8 cellular contexts compared by ENCODE assay signal in the genomic region with DNA sequence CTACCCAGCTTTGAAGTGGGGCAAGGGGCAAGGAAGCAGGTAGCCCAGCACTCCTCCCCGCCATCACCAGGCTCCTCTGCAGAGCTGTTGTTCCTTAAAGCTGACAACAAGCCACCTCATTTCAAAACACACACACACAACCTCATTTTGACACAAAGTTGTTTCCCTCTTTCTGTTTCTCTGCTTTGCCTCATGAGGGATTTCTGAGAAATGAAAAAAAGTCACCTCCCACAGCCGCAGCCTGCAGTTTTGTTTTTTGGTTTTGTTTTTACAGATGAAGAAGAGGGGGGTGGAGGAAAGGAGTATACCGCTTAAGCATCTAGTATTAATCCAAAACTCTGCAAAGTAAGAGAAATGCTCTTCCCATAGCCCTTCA. TPM values are rescaled to one million over a fixed set of nuclear protein-coding genes. Genes with fewer than 3 reads are reported as not detected.
DNase-seq lines count a peak whose midpoint lies in the region; ATAC-seq, FAIRE-seq and TF ChIP-seq lines count a peak whose summit lies in the region.

No MANE protein-coding gene starts in this region.

- peaks cover 67% of the 10 kb centered on the region for H3K4me1 Mint-ChIP-seq in astrocyte (ENCODE audit: low read depth, unreplicated experiment)
- peaks cover 96% of the 10 kb centered on the region for H3K4me1 Mint-ChIP-seq in stimulated activated naive CD8-positive, alpha-beta T cell treated with anti-CD3 and anti-CD28 coated beads, Interleukin-15, Interleukin-2, amounts not matched to agents 100 ng/mL and 50 ng/mL, for 24 hours (ENCODE audit: low read depth)

- H3K27me3 ChIP-seq in A673 (replicated peaks; ENCODE audit: insufficient read depth, low read depth, low read length, poor library complexity) (no peaks in the 10 kb centered on the region), PC-3 (ENCODE audit: low read length) (no peaks in the 10 kb centered on the region), astrocyte (ENCODE audit: insufficient read depth, low read length) (no peaks in the 10 kb centered on the region), HepG2 (ENCODE audit: control insufficient read depth in 1 of 2, insufficient read depth in 2 of 2, low read length in 2 of 2) (no peaks in the 10 kb centered on the region)

- H3K27ac Mint-ChIP-seq in astrocyte (ENCODE audit: unreplicated experiment): peak overlapping the region; percentile 99
- H3K27ac Mint-ChIP-seq in stimulated activated naive CD8-positive, alpha-beta T cell treated with anti-CD3 and anti-CD28 coated beads, Interleukin-15, Interleukin-2, amounts not matched to agents 100 ng/mL and 50 ng/mL, for 24 hours: peak overlapping the region; percentile 100

- TF ChIP-seq POLR2A in HepG2 (IDR thresholded peaks at IDR 0.05; ENCODE audit: insufficient read depth in 1 of 2, low read depth in 2 of 2, low read length in 2 of 2): no peak

- H3K36me3 ChIP-seq in A673 (ENCODE audit: insufficient read depth, low read length, poor library complexity, severe bottlenecking) (peaks cover 5% of the 10 kb centered on the region), PC-3 (ENCODE audit: low read depth, low read length) (peaks cover 4% of the 10 kb centered on the region; the same call in 1 of the 2 replicates), astrocyte (ENCODE audit: insufficient read depth, low read length) (no peaks in the 10 kb centered on the region), HepG2 (replicated peaks in 1 of 2; ENCODE audit: control insufficient read depth in 1 of 2, insufficient read depth in 2 of 2, low read length in 2 of 2) (no peaks in the 10 kb centered on the region)

- no peak overlapping the region for H3K9ac ChIP-seq in PC-3 (ENCODE audit: low read length)
- peak overlapping the region; percentile 84 for H3K9ac ChIP-seq in astrocyte (ENCODE audit: low read length)
- peak overlapping the region; percentile 45; the same call in 1 of the 2 replicates for H3K9ac ChIP-seq in HepG2 (ENCODE audit: insufficient read depth, low read depth, low read length)

- ATAC-seq in GM21529 (IDR thresholded peaks at IDR 0.05; ENCODE audit: unreplicated experiment): peak; percentile 29
- no peak for ATAC-seq in PC-3
- no peak for ATAC-seq in HepG2

- H2AFZ ChIP-seq in PC-3 (ENCODE audit: low read length) (no peak overlapping the region), astrocyte (ENCODE audit: low read depth, low read length) (no peak overlapping the region), HepG2 (ENCODE audit: low read length) (no peak overlapping the region)

- no peak for TF ChIP-seq RAD21 in HepG2 (CRISPR knock-in tag; IDR thresholded peaks at IDR 0.05)

- no peaks in the 10 kb centered on the region for H3K9me3 ChIP-seq in A673 (ENCODE audit: low read depth, low read length, poor library complexity, severe bottlenecking)
- H3K9me3 ChIP-seq in PC-3 (ENCODE audit: low read length): no peaks in the 10 kb centered on the region
- no peaks in the 10 kb centered on the region for H3K9me3 ChIP-seq in astrocyte (ENCODE audit: insufficient read depth, low read depth, low read length)
- no peaks in the 10 kb centered on the region for H3K9me3 ChIP-seq in HepG2 (ENCODE audit: low read length)

- intact Hi-C loops in A673 (cut with micrococcal nuclease; ENCODE audit: unreplicated experiment): loop anchor here (10.0 kb wide), 1 partner anchor 407 kb away; a partner anchor contains a TSS
- intact Hi-C loops in PC-3 (cut with micrococcal nuclease): loop anchor here (10.0 kb wide), 1 partner anchor 427 kb away; no protein-coding TSS in a partner anchor
- intact Hi-C loops in HepG2 (cut with micrococcal nuclease; ENCODE audit: unreplicated experiment): no loop called here

- H3K36me3 Mint-ChIP-seq in astrocyte (ENCODE audit: low read depth, unreplicated experiment): peaks cover 5% of the 10 kb centered on the region
- peaks cover 25% of the 10 kb centered on the region for H3K36me3 Mint-ChIP-seq in stimulated activated naive CD8-positive, alpha-beta T cell treated with anti-CD3 and anti-CD28 coated beads, Interleukin-15, Interleukin-2, amounts not matched to agents 100 ng/mL and 50 ng/mL, for 24 hours (ENCODE audit: low read depth)

- no peak overlapping the region for H3K4me3 ChIP-seq in A673 (ENCODE audit: low read depth, low read length, poor library complexity, severe bottlenecking)
- no peak overlapping the region for H3K4me3 ChIP-seq in PC-3 (ENCODE audit: low read length)
- H3K4me3 ChIP-seq in astrocyte (ENCODE audit: insufficient read depth, low read depth, low read length): peak overlapping the region; percentile 2
- no peak overlapping the region for H3K4me3 ChIP-seq in HepG2 (replicated peaks in 1 of 3; ENCODE audit: insufficient read depth in 1 of 3, low read depth in 2 of 3, low read length in 3 of 3)

- WGBS in HepG2 (ENCODE audit: low lambda C conversion rate): 78% methylated on average over 3 of the region's 3 CpGs

- H3K9me3 Mint-ChIP-seq in astrocyte (ENCODE audit: unreplicated experiment): no peaks in the 10 kb centered on the region
- H3K9me3 Mint-ChIP-seq in stimulated activated naive CD8-positive, alpha-beta T cell treated with anti-CD3 and anti-CD28 coated beads, Interleukin-15, Interleukin-2, amounts not matched to agents 100 ng/mL and 50 ng/mL, for 24 hours: no peaks in the 10 kb centered on the region

- H3K27me3 Mint-ChIP-seq in astrocyte (ENCODE audit: low read depth, unreplicated experiment): no peaks in the 10 kb centered on the region
- H3K27me3 Mint-ChIP-seq in stimulated activated naive CD8-positive, alpha-beta T cell treated with anti-CD3 and anti-CD28 coated beads, Interleukin-15, Interleukin-2, amounts not matched to agents 100 ng/mL and 50 ng/mL, for 24 hours: no peaks in the 10 kb centered on the region

- TF ChIP-seq CTCF in A673 (conservative IDR thresholded peaks at IDR 0.05; ENCODE audit: low read depth, low read length) (no peak), PC-3 (conservative IDR thresholded peaks at IDR 0.05; ENCODE audit: low read depth, low read length) (no peak), astrocyte (IDR thresholded peaks at IDR 0.05; ENCODE audit: insufficient read depth, low read depth, low read length) (no peak), HepG2 (CRISPR knock-in tag; IDR thresholded peaks at IDR 0.05) (no peak)

- POLR2A ChIA-PET in A673 (lab: Charles Lee; ENCODE audit: low non-redundant PET): no interaction called here
- POLR2A ChIA-PET in PC-3 (lab: Charles Lee; ENCODE audit: unreplicated experiment): no interaction called here
- POLR2A ChIA-PET in HepG2 (lab: Yijun Ruan, JAX): interaction anchor here (0.9 to 13.0 kb wide), 7 partner anchors 8 to 61 kb away, joined by 3 to 469 read pairs (median 6); a partner anchor contains a TSS

- in situ Hi-C loops in HepG2 (cut with HindIII; ENCODE audit: extremely low pct_ligation_motif_present, low pct_unique_long_range_greater_than_20kb): no loop called here

- H3K79me2 ChIP-seq in PC-3 (ENCODE audit: low read length): peaks cover 50% of the 10 kb centered on the region
- peaks cover 74% of the 10 kb centered on the region for H3K79me2 ChIP-seq in astrocyte (ENCODE audit: insufficient read depth, low read length)
- peaks cover 31% of the 10 kb centered on the region for H3K79me2 ChIP-seq in HepG2 (ENCODE audit: insufficient read depth, low read length)

- no peaks in the 10 kb centered on the region for H3K9me2 ChIP-seq in PC-3 (replicated peaks; ENCODE audit: low read length)

- DNase-seq in A673 (ENCODE audit: low spot score) (no peak), PC-3 (no peak), astrocyte (ENCODE audit: low read depth) (no peak), HepG2 (ENCODE audit: low spot score) (no peak), 8988T (no peak), HK-2 (ENCODE audit: unreplicated experiment) (no peak)

- H3F3A ChIP-seq in PC-3 (ENCODE audit: low read length, unreplicated experiment): peaks cover 6% of the 10 kb centered on the region

- no peak overlapping the region for H3K4me2 ChIP-seq in PC-3 (ENCODE audit: low read length)
- H3K4me2 ChIP-seq in astrocyte (ENCODE audit: low read length): peak overlapping the region; percentile 74
- peak overlapping the region; percentile 77 for H3K4me2 ChIP-seq in HepG2 (ENCODE audit: low read depth, low read length)

- no peak for TF ChIP-seq EP300 in HepG2 (IDR thresholded peaks at IDR 0.05; ENCODE audit: low read depth in 2 of 2, low read length in 2 of 2)
- TF ChIP-seq EP300 in HepG2 (CRISPR knock-in tag; IDR thresholded peaks at IDR 0.05; ENCODE audit: borderline replicate concordance): no peak

- CTCF ChIA-PET in A673 (lab: Charles Lee): interaction anchor here (0.6 to 1.5 kb wide), 2 partner anchors 7 to 355 kb away, joined by 3 to 5 read pairs; no protein-coding TSS in a partner anchor
- CTCF ChIA-PET in PC-3 (lab: Charles Lee): no interaction called here
- CTCF ChIA-PET in HepG2 (lab: Yijun Ruan, JAX; ENCODE audit: low intra/inter-chr PET ratio, low total read pairs): no interaction called here

- peaks cover 38% of the 10 kb centered on the region for H3K4me1 ChIP-seq in A673 (ENCODE audit: insufficient read depth, low read length, poor library complexity, severe bottlenecking)
- peaks cover 54% of the 10 kb centered on the region for H3K4me1 ChIP-seq in PC-3 (ENCODE audit: insufficient read depth, low read length)
- peaks cover 65% of the 10 kb centered on the region for H3K4me1 ChIP-seq in astrocyte (ENCODE audit: insufficient read depth, low read length)
- H3K4me1 ChIP-seq in HepG2 (ENCODE audit: insufficient read depth, low read length): peaks cover 79% of the 10 kb centered on the region

- H3K27ac ChIP-seq in A673 (ENCODE audit: low read depth, low read length, poor library complexity, severe bottlenecking) (peak overlapping the region; percentile 52), PC-3 (ENCODE audit: low read length) (peak overlapping the region; percentile 78), astrocyte (ENCODE audit: low read depth, low read length) (peak overlapping the region; percentile 99), HepG2 (ENCODE audit: extremely low read length, insufficient read depth, low read length) (peak overlapping the region; percentile 65)

- BruUV-seq in A673 (replicated peaks; lab: Mats Ljungman, UMichigan): no TSS peak
- no TSS peak for BruUV-seq in PC-3 (replicated peaks; lab: Mats Ljungman, UMichigan)
- no TSS peak for BruUV-seq in HepG2 (replicated peaks; lab: Mats Ljungman, UMichigan)

- FAIRE-seq in astrocyte (lab: Jason Lieb, UNC) (no peak), HepG2 (lab: Jason Lieb, UNC) (no peak)

- H3K4me3 Mint-ChIP-seq in astrocyte (ENCODE audit: unreplicated experiment): peak overlapping the region; percentile 77
- H3K4me3 Mint-ChIP-seq in stimulated activated naive CD8-positive, alpha-beta T cell treated with anti-CD3 and anti-CD28 coated beads, Interleukin-15, Interleukin-2, amounts not matched to agents 100 ng/mL and 50 ng/mL, for 24 hours: peak overlapping the region; percentile 82

- H4K20me1 ChIP-seq in PC-3 (ENCODE audit: low read length): peaks cover 5% of the 10 kb centered on the region
- H4K20me1 ChIP-seq in astrocyte (ENCODE audit: insufficient read depth, low read length): peaks cover 46% of the 10 kb centered on the region
- H4K20me1 ChIP-seq in HepG2 (ENCODE audit: insufficient read depth, low read length): peaks cover 7% of the 10 kb centered on the region

RNA-seq across cellular contexts. Expression of a gene that starts 12.1 kb away (rescaled TPM):
- total RNA-seq in A673 (2021) (123 and 163 TPM in 2 replicates), PC-3 (2014; rRNA removed) (285 and 376 TPM in 2 replicates), astrocyte (196 and 210 TPM in 2 replicates), HepG2 (2016; rRNA removed; fragmentation: Illumina TruSeq; extraction: Trizol) (113 and 125 TPM in 2 replicates)
- total RNA-seq in HepG2 (2016; cell fraction: cytosol; rRNA removed; fragmentation: Illumina TruSeq; extraction: Trizol; ENCODE audit: low read depth): 16.3 and 19.0 TPM in 2 replicates
- total RNA-seq in HepG2 (2016; cell fraction: insoluble cytoplasmic fraction; rRNA removed; fragmentation: Illumina TruSeq; extraction: Trizol): 108 and 127 TPM in 2 replicates
- 41.9 and 48.9 TPM in 2 replicates for total RNA-seq in HepG2 (2016; cell fraction: membrane; rRNA removed; fragmentation: Illumina TruSeq; extraction: Trizol)
- 150 and 151 TPM in 2 replicates for total RNA-seq in HepG2 (2016; cell fraction: nucleus; rRNA removed; fragmentation: Illumina TruSeq; extraction: Trizol)
- 69.5 and 70.6 TPM in 2 replicates for polyA plus RNA-seq in HepG2 (2011; rRNA removed)
- 40.6 and 51.3 TPM in 2 replicates for polyA plus RNA-seq in HepG2 (2011; cell fraction: cytosol; rRNA removed)
- 127 and 138 TPM in 2 replicates for polyA plus RNA-seq in HepG2 (2011; cell fraction: nucleus; rRNA removed)
- 59.5 and 80.1 TPM in 2 replicates for polyA plus RNA-seq in HepG2 (2012)
- 5.6 and 6.4 TPM in 2 replicates for polyA plus RNA-seq in HepG2 (2016; cell fraction: cytosol; fragmentation: Illumina TruSeq; extraction: Trizol; ENCODE audit: low read depth)
- 99.4 and 100.0 TPM in 2 replicates for polyA plus RNA-seq in HepG2 (2016; cell fraction: insoluble cytoplasmic fraction; fragmentation: Illumina TruSeq; extraction: Trizol; ENCODE audit: low read depth)
- 21.9 and 23.4 TPM in 2 replicates for polyA plus RNA-seq in HepG2 (2016; cell fraction: membrane; fragmentation: Illumina TruSeq; extraction: Trizol; ENCODE audit: low read depth)
- 207 and 216 TPM in 2 replicates for polyA plus RNA-seq in HepG2 (2016; cell fraction: nucleus; fragmentation: Illumina TruSeq; extraction: Trizol; ENCODE audit: insufficient read depth, low read depth)
- 65.4 and 90.8 TPM in 2 replicates for polyA minus RNA-seq in HepG2 (2011; rRNA and poly(A)+ RNA removed; ENCODE audit: low replicate concordance)
- polyA minus RNA-seq in HepG2 (2011; cell fraction: cytosol; rRNA and poly(A)+ RNA removed): 72.9 and 73.2 TPM in 2 replicates
- 152 and 196 TPM in 2 replicates for polyA minus RNA-seq in HepG2 (2011; cell fraction: nucleus; rRNA and poly(A)+ RNA removed)

RNA-seq across cellular contexts. Expression of a gene that starts 18.1 kb away (rescaled TPM):
- total RNA-seq in A673 (2021) (0.31 TPM in 1 of 2 replicates, not detected in the other), PC-3 (2014; rRNA removed) (0.81 and 0.87 TPM in 2 replicates), astrocyte (5.3 and 6.7 TPM in 2 replicates), HepG2 (2016; rRNA removed; fragmentation: Illumina TruSeq; extraction: Trizol) (1.9 and 3.9 TPM in 2 replicates)
- total RNA-seq in HepG2 (2016; cell fraction: cytosol; rRNA removed; fragmentation: Illumina TruSeq; extraction: Trizol; ENCODE audit: low read depth): 1.3 and 1.4 TPM in 2 replicates
- 1.4 and 3.5 TPM in 2 replicates for total RNA-seq in HepG2 (2016; cell fraction: insoluble cytoplasmic fraction; rRNA removed; fragmentation: Illumina TruSeq; extraction: Trizol)
- 2.8 TPM in 2 replicates for total RNA-seq in HepG2 (2016; cell fraction: membrane; rRNA removed; fragmentation: Illumina TruSeq; extraction: Trizol)
- 5.1 and 8.0 TPM in 2 replicates for total RNA-seq in HepG2 (2016; cell fraction: nucleus; rRNA removed; fragmentation: Illumina TruSeq; extraction: Trizol)
- polyA plus RNA-seq in HepG2 (2011; rRNA removed): 15.1 and 16.4 TPM in 2 replicates
- polyA plus RNA-seq in HepG2 (2011; cell fraction: cytosol; rRNA removed): 7.9 and 8.3 TPM in 2 replicates
- polyA plus RNA-seq in HepG2 (2011; cell fraction: nucleus; rRNA removed): 81.6 and 99.7 TPM in 2 replicates
- 6.4 and 10.9 TPM in 2 replicates for polyA plus RNA-seq in HepG2 (2012)
- 0.93 and 1.3 TPM in 2 replicates for polyA plus RNA-seq in HepG2 (2016; cell fraction: cytosol; fragmentation: Illumina TruSeq; extraction: Trizol; ENCODE audit: low read depth)
- polyA plus RNA-seq in HepG2 (2016; cell fraction: insoluble cytoplasmic fraction; fragmentation: Illumina TruSeq; extraction: Trizol; ENCODE audit: low read depth): 4.0 and 4.2 TPM in 2 replicates
- polyA plus RNA-seq in HepG2 (2016; cell fraction: membrane; fragmentation: Illumina TruSeq; extraction: Trizol; ENCODE audit: low read depth): 3.3 and 3.7 TPM in 2 replicates
- polyA plus RNA-seq in HepG2 (2016; cell fraction: nucleus; fragmentation: Illumina TruSeq; extraction: Trizol; ENCODE audit: insufficient read depth, low read depth): 32.6 and 38.0 TPM in 2 replicates
- polyA minus RNA-seq in HepG2 (2011; rRNA and poly(A)+ RNA removed; ENCODE audit: low replicate concordance): 5.9 and 8.8 TPM in 2 replicates
- 5.3 and 6.0 TPM in 2 replicates for polyA minus RNA-seq in HepG2 (2011; cell fraction: cytosol; rRNA and poly(A)+ RNA removed)
- polyA minus RNA-seq in HepG2 (2011; cell fraction: nucleus; rRNA and poly(A)+ RNA removed): 9.4 TPM in 2 replicates

RNA-seq across cellular contexts. Expression of a gene that starts 51.8 kb away (rescaled TPM):
- total RNA-seq in A673 (2021): 1.6 TPM in 1 of 2 replicates, not detected in the other
- total RNA-seq in PC-3 (2014; rRNA removed): 0.73 TPM in 1 of 2 replicates, not detected in the other
- 0.43 TPM in 1 of 2 replicates, not detected in the other for total RNA-seq in astrocyte
- 0.71 TPM in 1 of 2 replicates, not detected in the other for total RNA-seq in HepG2 (2016; rRNA removed; fragmentation: Illumina TruSeq; extraction: Trizol)
- 1.2 and 1.9 TPM in 2 replicates for total RNA-seq in HepG2 (2016; cell fraction: cytosol; rRNA removed; fragmentation: Illumina TruSeq; extraction: Trizol; ENCODE audit: low read depth)
- 0.40 and 1.6 TPM in 2 replicates for total RNA-seq in HepG2 (2016; cell fraction: insoluble cytoplasmic fraction; rRNA removed; fragmentation: Illumina TruSeq; extraction: Trizol)
- 1.9 and 2.4 TPM in 2 replicates for total RNA-seq in HepG2 (2016; cell fraction: membrane; rRNA removed; fragmentation: Illumina TruSeq; extraction: Trizol)
- total RNA-seq in HepG2 (2016; cell fraction: nucleus; rRNA removed; fragmentation: Illumina TruSeq; extraction: Trizol): 0.84 TPM in 1 of 2 replicates, not detected in the other
- 0.20 and 0.33 TPM in 2 replicates for polyA plus RNA-seq in HepG2 (2011; rRNA removed)
- 0.48 TPM in 1 of 2 replicates, not detected in the other for polyA plus RNA-seq in HepG2 (2011; cell fraction: cytosol; rRNA removed)
- 0.45 TPM in 1 of 2 replicates, not detected in the other for polyA plus RNA-seq in HepG2 (2011; cell fraction: nucleus; rRNA removed)
- 0.41 and 0.44 TPM in 2 replicates for polyA plus RNA-seq in HepG2 (2012)
- polyA plus RNA-seq in HepG2 (2016; cell fraction: cytosol; fragmentation: Illumina TruSeq; extraction: Trizol; ENCODE audit: low read depth): 1.0 and 1.6 TPM in 2 replicates
- polyA plus RNA-seq in HepG2 (2016; cell fraction: insoluble cytoplasmic fraction; fragmentation: Illumina TruSeq; extraction: Trizol; ENCODE audit: low read depth): 0.53 and 1.0 TPM in 2 replicates
- 0.48 and 1.3 TPM in 2 replicates for polyA plus RNA-seq in HepG2 (2016; cell fraction: membrane; fragmentation: Illumina TruSeq; extraction: Trizol; ENCODE audit: low read depth)
- polyA plus RNA-seq in HepG2 (2016; cell fraction: nucleus; fragmentation: Illumina TruSeq; extraction: Trizol; ENCODE audit: insufficient read depth, low read depth): 3.8 and 3.9 TPM in 2 replicates
- polyA minus RNA-seq in HepG2 (2011; rRNA and poly(A)+ RNA removed; ENCODE audit: low replicate concordance): not detected in 2 replicates
- not detected in 2 replicates for polyA minus RNA-seq in HepG2 (2011; cell fraction: cytosol; rRNA and poly(A)+ RNA removed)
- 1.6 TPM in 1 of 2 replicates, not detected in the other for polyA minus RNA-seq in HepG2 (2011; cell fraction: nucleus; rRNA and poly(A)+ RNA removed)

RNA-seq across cellular contexts. Expression of a gene that starts 59.4 kb away (rescaled TPM):
- total RNA-seq in A673 (2021): 55.9 and 61.2 TPM in 2 replicates
- 2.3 and 3.7 TPM in 2 replicates for total RNA-seq in PC-3 (2014; rRNA removed)
- 26.0 and 27.4 TPM in 2 replicates for total RNA-seq in astrocyte
- total RNA-seq in HepG2 (2016; rRNA removed; fragmentation: Illumina TruSeq; extraction: Trizol): 0.13 and 0.42 TPM in 2 replicates
- 0.20 and 0.26 TPM in 2 replicates for total RNA-seq in HepG2 (2016; cell fraction: cytosol; rRNA removed; fragmentation: Illumina TruSeq; extraction: Trizol; ENCODE audit: low read depth)
- 0.32 TPM in 1 of 2 replicates, not detected in the other for total RNA-seq in HepG2 (2016; cell fraction: insoluble cytoplasmic fraction; rRNA removed; fragmentation: Illumina TruSeq; extraction: Trizol)
- total RNA-seq in HepG2 (2016; cell fraction: membrane; rRNA removed; fragmentation: Illumina TruSeq; extraction: Trizol): 0.19 and 0.31 TPM in 2 replicates
- 0.53 and 0.84 TPM in 2 replicates for total RNA-seq in HepG2 (2016; cell fraction: nucleus; rRNA removed; fragmentation: Illumina TruSeq; extraction: Trizol)
- 1.0 and 1.4 TPM in 2 replicates for polyA plus RNA-seq in HepG2 (2011; rRNA removed)
- polyA plus RNA-seq in HepG2 (2011; cell fraction: cytosol; rRNA removed): 0.47 and 0.51 TPM in 2 replicates
- polyA plus RNA-seq in HepG2 (2011; cell fraction: nucleus; rRNA removed): 4.9 and 5.0 TPM in 2 replicates
- polyA plus RNA-seq in HepG2 (2012): 0.64 and 1.1 TPM in 2 replicates
- polyA plus RNA-seq in HepG2 (2016; cell fraction: cytosol; fragmentation: Illumina TruSeq; extraction: Trizol; ENCODE audit: low read depth): 0.29 and 0.53 TPM in 2 replicates
- 0.15 TPM in 1 of 2 replicates, not detected in the other for polyA plus RNA-seq in HepG2 (2016; cell fraction: insoluble cytoplasmic fraction; fragmentation: Illumina TruSeq; extraction: Trizol; ENCODE audit: low read depth)
- polyA plus RNA-seq in HepG2 (2016; cell fraction: membrane; fragmentation: Illumina TruSeq; extraction: Trizol; ENCODE audit: low read depth): 0.24 and 0.42 TPM in 2 replicates
- polyA plus RNA-seq in HepG2 (2016; cell fraction: nucleus; fragmentation: Illumina TruSeq; extraction: Trizol; ENCODE audit: insufficient read depth, low read depth): 3.5 TPM in 2 replicates
- 0.20 and 8.4 TPM in 2 replicates for polyA minus RNA-seq in HepG2 (2011; rRNA and poly(A)+ RNA removed; ENCODE audit: low replicate concordance)
- polyA minus RNA-seq in HepG2 (2011; cell fraction: cytosol; rRNA and poly(A)+ RNA removed): 0.69 TPM in 1 of 2 replicates, not detected in the other
- 0.90 and 0.99 TPM in 2 replicates for polyA minus RNA-seq in HepG2 (2011; cell fraction: nucleus; rRNA and poly(A)+ RNA removed)
